ENCODE assay signal across 1 cellular context in genomic region chr17:82561429-82562035, GRCh38.
TF ChIP-seq lines count a peak whose summit lies in the region.

No MANE protein-coding gene starts in this region.

TF ChIP-seq in HepG2, 621 proteins besides CTCF, POLR2A, EP300 and RAD21 (continued from another document):
- peak; percentile 26; the same call in 1 of the 2 replicates for TF ChIP-seq ZNF280D (CRISPR knock-in tag; IDR thresholded peaks at IDR 0.05)
- 0 out of 2 replicates have a peak, but pooled peaks have one; percentile 24 for TF ChIP-seq RXRB (CRISPR knock-in tag; IDR thresholded peaks at IDR 0.05; ENCODE audit: borderline replicate concordance)
- no peak for TF ChIP-seq STAT5B (CRISPR knock-in tag; IDR thresholded peaks at IDR 0.05)
- TF ChIP-seq ZNF101 (CRISPR knock-in tag; IDR thresholded peaks at IDR 0.05; ENCODE audit: borderline replicate concordance, low read depth): no peak
- TF ChIP-seq THAP9 (CRISPR knock-in tag; IDR thresholded peaks at IDR 0.05; ENCODE audit: borderline replicate concordance): peak; percentile 36; the same call in 1 of the 2 replicates
- TF ChIP-seq ZNF276 (CRISPR knock-in tag; IDR thresholded peaks at IDR 0.05; ENCODE audit: low read depth): 0 out of 2 replicates have a peak, but pooled peaks have one; percentile 80
- 0 out of 2 replicates have a peak, but pooled peaks have one; percentile 62 for TF ChIP-seq ZNF512B (CRISPR knock-in tag; IDR thresholded peaks at IDR 0.05; ENCODE audit: borderline replicate concordance)
- peak; percentile 33 for TF ChIP-seq TBX2 (CRISPR knock-in tag; IDR thresholded peaks at IDR 0.05; ENCODE audit: borderline replicate concordance)
- peak; percentile 39 for TF ChIP-seq ASH2L (IDR thresholded peaks at IDR 0.05; ENCODE audit: insufficient read length, low read depth, low read length)
- TF ChIP-seq ZNF12 (CRISPR knock-in tag; IDR thresholded peaks at IDR 0.05): peak; percentile 50; the same call in 1 of the 2 replicates
- 0 out of 2 replicates have a peak, but pooled peaks have one; percentile 54 for TF ChIP-seq JUN (CRISPR knock-in tag; IDR thresholded peaks at IDR 0.05)
- no peak for TF ChIP-seq SP5 (CRISPR knock-in tag; IDR thresholded peaks at IDR 0.05; ENCODE audit: borderline replicate concordance, low read depth)
- TF ChIP-seq ZNF414 (CRISPR knock-in tag; IDR thresholded peaks at IDR 0.05): no peak
- TF ChIP-seq ZNF263 (CRISPR knock-in tag; IDR thresholded peaks at IDR 0.05): 0 out of 2 replicates have a peak, but pooled peaks have one; percentile 2
- TF ChIP-seq NCOR1 (IDR thresholded peaks at IDR 0.05; ENCODE audit: borderline replicate concordance, low read length): peak; percentile 1; the same call in 1 of the 2 replicates
- no peak for TF ChIP-seq MTF2 (CRISPR knock-in tag; IDR thresholded peaks at IDR 0.05; ENCODE audit: borderline replicate concordance)
- no peak for TF ChIP-seq IRF1 (CRISPR knock-in tag; IDR thresholded peaks at IDR 0.05; ENCODE audit: low read depth)
- peak; percentile 24; the same call in 1 of the 2 replicates for TF ChIP-seq ZMYM3 (CRISPR knock-in tag; IDR thresholded peaks at IDR 0.05)
- TF ChIP-seq PITX1 (CRISPR knock-in tag; IDR thresholded peaks at IDR 0.05): peak; percentile 39; the same call in 1 of the 2 replicates
- 0 out of 2 replicates have a peak, but pooled peaks have one; percentile 29 for TF ChIP-seq ARNTL (CRISPR knock-in tag; IDR thresholded peaks at IDR 0.05)
- peak; percentile 29 for TF ChIP-seq U2AF1 (optimal IDR thresholded peaks at IDR 0.05; ENCODE audit: low read depth, low read length)
- TF ChIP-seq ZNF543 (CRISPR knock-in tag; IDR thresholded peaks at IDR 0.05): peak; percentile 90
- 0 out of 2 replicates have a peak, but pooled peaks have one; percentile 59 for TF ChIP-seq ZNF230 (CRISPR knock-in tag; IDR thresholded peaks at IDR 0.05)
- TF ChIP-seq SIX1 (CRISPR knock-in tag; IDR thresholded peaks at IDR 0.05; ENCODE audit: borderline replicate concordance): peak; percentile 45; the same call in 1 of the 2 replicates
- no peak for TF ChIP-seq ZNF431 (CRISPR knock-in tag; IDR thresholded peaks at IDR 0.05; ENCODE audit: borderline replicate concordance, low read depth)
- peak; percentile 62 for TF ChIP-seq KDM5B (CRISPR knock-in tag; IDR thresholded peaks at IDR 0.05; ENCODE audit: borderline replicate concordance)
- TF ChIP-seq ZBTB1 (CRISPR knock-in tag; IDR thresholded peaks at IDR 0.05; ENCODE audit: borderline replicate concordance): no peak
- TF ChIP-seq RBM22 (optimal IDR thresholded peaks at IDR 0.05; ENCODE audit: low read length): peak; percentile 96
- peak; percentile 75 for TF ChIP-seq PAXIP1 (CRISPR knock-in tag; conservative IDR thresholded peaks at IDR 0.05)
- TF ChIP-seq FOXA1 (IDR thresholded peaks at IDR 0.05): no peak
- no peak for TF ChIP-seq FOXA1 (CRISPR knock-in tag; IDR thresholded peaks at IDR 0.05)
TF ChIP-seq in HepG2: peak in this region for 106.
